ENCODE assay signal across 8 cellular contexts in the genomic region with DNA sequence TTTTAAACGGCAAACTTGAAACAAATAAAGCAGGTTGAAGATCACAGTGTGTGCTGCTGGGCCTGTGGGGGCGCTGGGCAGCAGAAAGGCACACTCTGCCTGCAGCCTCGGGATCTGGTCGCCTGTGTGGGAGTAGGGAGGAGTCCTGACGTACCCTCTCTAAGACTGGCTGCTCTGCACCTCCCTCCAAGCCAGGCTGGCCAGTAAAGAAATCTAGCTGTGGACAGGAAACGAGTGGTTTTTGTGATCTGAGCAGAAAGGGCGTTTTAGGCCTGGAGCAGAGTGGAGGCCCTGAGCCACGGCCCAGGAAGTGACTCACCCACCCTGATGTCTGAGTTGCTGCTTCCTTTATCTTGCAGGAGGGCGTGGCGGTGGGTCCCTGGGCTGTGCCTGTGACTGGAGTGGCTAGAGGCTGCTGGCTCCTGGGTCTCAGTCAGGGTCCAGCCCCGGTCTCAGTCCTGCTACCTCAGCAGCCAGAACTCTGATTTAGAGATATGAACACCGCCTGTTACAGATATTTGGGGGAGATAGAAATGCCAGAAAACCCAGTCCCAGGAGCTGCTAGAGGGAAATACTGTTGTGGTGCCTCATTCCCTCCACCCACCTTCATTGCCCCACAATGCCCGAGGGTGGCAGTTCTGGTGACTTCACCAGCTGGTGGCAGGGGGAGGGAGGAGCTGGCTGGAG. TPM values are rescaled to one million over a fixed set of nuclear protein-coding genes. Genes with fewer than 3 reads are reported as not detected.
DNase-seq lines count a peak whose midpoint lies in the region; ATAC-seq, FAIRE-seq and TF ChIP-seq lines count a peak whose summit lies in the region.

No MANE protein-coding gene starts in this region.

- POLR2A ChIA-PET in IMR-90 (lab: Charles Lee; ENCODE audit: unreplicated experiment), result interaction anchor here (0.5 to 1.5 kb wide), 3 partner anchors 11 to 325 kb away, joined by 3 to 7 read pairs (median 3); a partner anchor contains a TSS

- peak overlapping the region; percentile 25; the same call in 1 of the 2 replicates for H3K4me3 ChIP-seq in IMR-90 (ENCODE audit: insufficient read depth, low read depth, low read length)
- peak overlapping the region; percentile 73 for H3K4me3 ChIP-seq in adipocyte (ENCODE audit: low read length)
- peak overlapping the region; percentile 10 for H3K4me3 ChIP-seq in psoas muscle

- peak overlapping the region; percentile 91 for H2BK20ac ChIP-seq in IMR-90 (ENCODE audit: low read depth, low read length)

- CTCF ChIA-PET in IMR-90 (lab: Yijun Ruan, JAX), result interaction anchor here (0.6 to 1.3 kb wide), 3 partner anchors 9 to 141 kb away, joined by 3 read pairs; no protein-coding TSS in a partner anchor

- H4K20me1 ChIP-seq in IMR-90 (ENCODE audit: insufficient read depth, low read length), result no peaks in the 10 kb centered on the region

- intact Hi-C loops in IMR-90 (cut with micrococcal nuclease), result no loop called here
- intact Hi-C loops in left cardiac atrium (cut with DNase I), result no loop called here
- intact Hi-C loops in psoas muscle (cut with DNase I), result no loop called here

- no peaks in the 10 kb centered on the region for H3K9me1 ChIP-seq in IMR-90 (ENCODE audit: insufficient read depth, low read length)

- H3K27ac ChIP-seq in IMR-90 (ENCODE audit: insufficient read depth, low read length) (peak overlapping the region; percentile 78), psoas muscle (peak overlapping the region; percentile 66)

- peak overlapping the region; percentile 84 for H2AK5ac ChIP-seq in IMR-90 (ENCODE audit: low read depth, low read length)

- H3K4ac ChIP-seq in IMR-90 (ENCODE audit: low read depth, low read length), result peak overlapping the region; percentile 93

- H3K4me1 ChIP-seq in IMR-90 (ENCODE audit: control insufficient read depth, insufficient read depth, low read length) (peaks cover 9% of the 10 kb centered on the region), adipocyte (ENCODE audit: control insufficient read depth, insufficient read depth, low read length) (peaks cover 53% of the 10 kb centered on the region), psoas muscle (no peaks in the 10 kb centered on the region)

- H3K36me3 ChIP-seq in IMR-90 (ENCODE audit: control insufficient read depth, insufficient read depth, low read length), result no peaks in the 10 kb centered on the region
- no peaks in the 10 kb centered on the region for H3K36me3 ChIP-seq in adipocyte (ENCODE audit: control insufficient read depth, insufficient read depth, low read length, severe bottlenecking)
- no peaks in the 10 kb centered on the region for H3K36me3 ChIP-seq in psoas muscle (ENCODE audit: insufficient read depth in 1 of 2, low read depth in 1 of 2)

- peak overlapping the region; percentile 68 for H3K9ac ChIP-seq in IMR-90 (ENCODE audit: low read depth, low read length)
- H3K9ac ChIP-seq in adipocyte (ENCODE audit: low read length), result peak overlapping the region; percentile 84

- peak; percentile 5 for FAIRE-seq in urothelium cell line (lab: Jason Lieb, UNC)

- H3K23ac ChIP-seq in IMR-90 (ENCODE audit: low read depth, low read length), result peak overlapping the region; percentile 77

- in situ Hi-C loops in IMR-90 (cut with MboI; ENCODE audit: low sequenced_read_pairs), result no loop called here

- 0% methylated on average over 1 of the region's 13 CpGs; no CpG with 5 or more reads in 1 of the 2 experiments for WGBS in IMR-90 (ENCODE audit: extremely low coverage in 2 of 2, insufficient read length in 1 of 2), 2 experiments
- 16 to 23% (median 19%) methylated on average over 13 of the region's 13 CpGs for WGBS in psoas muscle, 3 donors

- peaks cover 2% of the 10 kb centered on the region; the same call in 1 of the 2 replicates for H3K27me3 ChIP-seq in IMR-90 (ENCODE audit: control insufficient read depth, insufficient read depth, low read length)
- peaks cover 4% of the 10 kb centered on the region for H3K27me3 ChIP-seq in adipocyte (replicated peaks; ENCODE audit: control insufficient read depth, insufficient read depth, low read length)
- H3K27me3 ChIP-seq in psoas muscle (ENCODE audit: insufficient read depth in 3 of 3, low read length in 2 of 3), result no peaks in the 10 kb centered on the region

- peak overlapping the region; percentile 89 for H2BK120ac ChIP-seq in IMR-90 (ENCODE audit: low read depth, low read length)

- 0 out of 2 replicates have a peak, but pooled peaks have one; percentile 20 for TF ChIP-seq RAD21 in IMR-90 (IDR thresholded peaks at IDR 0.05; ENCODE audit: low read length)

- H3K18ac ChIP-seq in IMR-90 (ENCODE audit: low read depth, low read length), result peak overlapping the region; percentile 62

- peak overlapping the region; percentile 65; the same call in 2 of the 3 replicates for H2BK15ac ChIP-seq in IMR-90 (ENCODE audit: low read depth, low read length)

- peak overlapping the region; percentile 94 for H2BK5ac ChIP-seq in IMR-90 (ENCODE audit: low read depth, low read length, poor library complexity, severe bottlenecking)

- peak overlapping the region; percentile 90 for H3K14ac ChIP-seq in IMR-90 (replicated peaks; ENCODE audit: low read depth, low read length)

- no TSS peak for BruUV-seq in IMR-90 (replicated peaks; lab: Mats Ljungman, UMichigan)

- ATAC-seq in GM21529 (IDR thresholded peaks at IDR 0.05; ENCODE audit: unreplicated experiment), result peak; percentile 96
- peak; percentile 97 for ATAC-seq in IMR-90 (ENCODE audit: low read depth)
- ATAC-seq in left cardiac atrium, result peak; percentile 95 to 96
- ATAC-seq in psoas muscle, result peak; percentile 81 to 87 (median 86)

- H4K91ac ChIP-seq in IMR-90 (ENCODE audit: insufficient read depth, low read depth, low read length), result peak overlapping the region; percentile 89

- H3K4me2 ChIP-seq in IMR-90 (ENCODE audit: low read depth, low read length), result peak overlapping the region; percentile 70

- dilution Hi-C loops in IMR-90 (cut with HindIII; ENCODE audit: low sequenced_read_pairs, unreplicated experiment), result no loop called here

- no peaks in the 10 kb centered on the region for H3K9me3 ChIP-seq in IMR-90 (ENCODE audit: control insufficient read depth, insufficient read depth, low read length)
- H3K9me3 ChIP-seq in adipocyte (ENCODE audit: control insufficient read depth, low read length), result no peaks in the 10 kb centered on the region
- H3K9me3 ChIP-seq in psoas muscle, result no peaks in the 10 kb centered on the region

- H3K56ac ChIP-seq in IMR-90 (ENCODE audit: extremely low read depth, insufficient read depth, low read length), result peak overlapping the region; percentile 94

- H4K5ac ChIP-seq in IMR-90 (ENCODE audit: low read depth, low read length), result peak overlapping the region; percentile 62

- peak overlapping the region; percentile 84 for H2AFZ ChIP-seq in IMR-90 (replicated peaks; ENCODE audit: low read length, poor library complexity)

- TF ChIP-seq POLR2A in IMR-90 (IDR thresholded peaks at IDR 0.05; ENCODE audit: low read depth, low read length), result peak; percentile 91

- peak; percentile 64 for TF ChIP-seq CTCF in IMR-90 (conservative IDR thresholded peaks at IDR 0.05; ENCODE audit: low read depth, low read length)
- peak; percentile 23 for TF ChIP-seq CTCF in psoas muscle (IDR thresholded peaks at IDR 0.05)

- peak; percentile 99 for DNase-seq in Daoy (ENCODE audit: low read depth)
- DNase-seq in IMR-90, result peak; percentile 99
- peak; percentile 94 to 99 for DNase-seq in SW 1271 (lab: John Stamatoyannopoulos, UW)
- DNase-seq in adipocyte (ENCODE audit: low read depth), result peak; percentile 97
- DNase-seq in left cardiac atrium, result peak; percentile 95
- peak; percentile 91 to 93 for DNase-seq in psoas muscle
- DNase-seq in urothelium cell line (ENCODE audit: low spot score), result peak; percentile 92

- H3K79me1 ChIP-seq in IMR-90 (ENCODE audit: low read depth in 1 of 2, low read length in 2 of 2), result no peaks in the 10 kb centered on the region

- H2AK9ac ChIP-seq in IMR-90 (replicated peaks; ENCODE audit: low read depth, low read length, poor library complexity), result peak overlapping the region; percentile 15

- peak overlapping the region; percentile 72 to 92 for H4K8ac ChIP-seq in IMR-90 (ENCODE audit: low read depth in 2 of 2, low read length in 2 of 2)

TF ChIP-seq in IMR-90, 13 proteins besides CTCF, POLR2A, EP300 and RAD21 (continues in another document):
- TF ChIP-seq CHD1 (IDR thresholded peaks at IDR 0.05; ENCODE audit: low read depth, low read length) (0 out of 2 replicates have a peak, but pooled peaks have one; percentile 60), NFE2L2 (IDR thresholded peaks at IDR 0.05; ENCODE audit: low read depth, low read length) (no peak), RFX5 (IDR thresholded peaks at IDR 0.05; ENCODE audit: low read depth, low read length) (no peak), MXI1 (IDR thresholded peaks at IDR 0.05; ENCODE audit: borderline replicate concordance, low read depth, low read length) (peak; percentile 35; the same call in 1 of the 2 replicates)

RNA-seq across cellular contexts. Expression of a gene that starts 11.3 kb away (rescaled TPM):
- 289 and 308 TPM in 2 replicates for total RNA-seq in Daoy (2014; rRNA removed; shearing (Covaris generic))
- total RNA-seq in IMR-90 (2012; rRNA removed), result 117 and 167 TPM in 2 replicates
- 1,354 and 1,402 TPM in 2 replicates for polyA plus RNA-seq in IMR-90 (2012; rRNA removed)
- 1,239 and 1,683 TPM in 2 replicates for polyA plus RNA-seq in IMR-90 (2012; cell fraction: cytosol; rRNA removed)
- polyA plus RNA-seq in IMR-90 (2012; cell fraction: nucleus; rRNA removed; ENCODE audit: low replicate concordance), result 148 and 260 TPM in 2 replicates
- total RNA-seq in left cardiac atrium, result 100 to 1,000 TPM; 178 to 195 TPM
- 10 to 100 TPM; 36.7 to 68.5 (median 47.1) TPM for total RNA-seq in psoas muscle
- polyA plus RNA-seq in psoas muscle, result 100 to 1,000 TPM in 1 of 3 donors, 10 to 100 TPM in 2; 61.2 to 500 (median 96.1) TPM

RNA-seq across cellular contexts. Expression of a gene that starts 40.8 kb away (rescaled TPM):
- not detected in 2 replicates for total RNA-seq in Daoy (2014; rRNA removed; shearing (Covaris generic))
- not detected in 2 replicates for total RNA-seq in IMR-90 (2012; rRNA removed)
- not detected in 2 replicates for polyA plus RNA-seq in IMR-90 (2012; rRNA removed)
- polyA plus RNA-seq in IMR-90 (2012; cell fraction: cytosol; rRNA removed), result not detected in 2 replicates
- not detected in 2 replicates for polyA plus RNA-seq in IMR-90 (2012; cell fraction: nucleus; rRNA removed; ENCODE audit: low replicate concordance)
- not detected for total RNA-seq in left cardiac atrium
- total RNA-seq in psoas muscle, result not detected
- polyA plus RNA-seq in psoas muscle, result not detected

RNA-seq across cellular contexts. Expression of a gene that starts 54.4 kb away (rescaled TPM):
- 68.5 and 77.3 TPM in 2 replicates for total RNA-seq in Daoy (2014; rRNA removed; shearing (Covaris generic))
- 77.2 and 86.0 TPM in 2 replicates for total RNA-seq in IMR-90 (2012; rRNA removed)
- polyA plus RNA-seq in IMR-90 (2012; rRNA removed), result 223 and 277 TPM in 2 replicates
- 119 and 149 TPM in 2 replicates for polyA plus RNA-seq in IMR-90 (2012; cell fraction: cytosol; rRNA removed)
- 18.1 and 82.0 TPM in 2 replicates for polyA plus RNA-seq in IMR-90 (2012; cell fraction: nucleus; rRNA removed; ENCODE audit: low replicate concordance)
- total RNA-seq in left cardiac atrium, result 100 to 1,000 TPM; 313 to 335 TPM
- total RNA-seq in psoas muscle, result 100 to 1,000 TPM in 1 of 4 donors, 10 to 100 TPM in 3; 41.8 to 150 (median 59.9) TPM
- 100 to 1,000 TPM in 1 of 3 donors, 10 to 100 TPM in 2; 30.5 to 414 (median 61.6) TPM for polyA plus RNA-seq in psoas muscle

Comparison
In these comparisons a context has a peak if more than half of its experiments do, and no peak if none do; other contexts are left out.
1. Peak in every context shown above with its lines: DNase-seq, ATAC-seq, H3K4me3 ChIP-seq and H3K27ac ChIP-seq.
2. H3K4me3 ChIP-seq: peak in every context shown above with its lines; median percentile 73 in adipocyte; 25 in IMR-90; 10 in psoas muscle.